In genomic region chr11:72511393-72512047, GRCh38 we compare ENCODE assay signal across 19 cellular contexts.
DNase-seq lines count a peak whose midpoint lies in the region; ATAC-seq, FAIRE-seq and TF ChIP-seq lines count a peak whose summit lies in the region.
"Had no signal": no experiment of that assay in that cellular context is flagged by ENCODE, and none has a peak within 500 bp of the region (broad histone marks: within the 10 kb centered on the region; RNA-seq: fewer than 3 reads in every experiment).

No MANE protein-coding gene starts in this region.

- no TSS peak for BruUV-seq in HepG2 (replicated peaks; lab: Mats Ljungman, UMichigan)

- no peaks in the 10 kb centered on the region for H3K36me3 Mint-ChIP-seq in effector memory CD8-positive, alpha-beta T cell (ENCODE audit: insufficient read depth)
- peaks cover 37% of the 10 kb centered on the region for H3K36me3 Mint-ChIP-seq in WTC11

- no peak overlapping the region for H2BK120ac ChIP-seq in mesendoderm (ENCODE audit: low read depth, low read length)

- no peak overlapping the region for H3K23ac ChIP-seq in mesendoderm (ENCODE audit: low read length)

- CTCF ChIA-PET in HepG2 (lab: Yijun Ruan, JAX; ENCODE audit: low intra/inter-chr PET ratio, low total read pairs), result no interaction called here
- CTCF ChIA-PET in WTC11 (lab: Charles Lee), result interaction anchor here (1.2 kb wide), 1 partner anchor 214 kb away, joined by 4 read pairs; no protein-coding TSS in a partner anchor

- no peaks in the 10 kb centered on the region for H3K36me3 ChIP-seq in HepG2 (replicated peaks in 1 of 2; ENCODE audit: control insufficient read depth in 1 of 2, insufficient read depth in 2 of 2, low read length in 2 of 2)
- H3K36me3 ChIP-seq in right lobe of liver, result no peaks in the 10 kb centered on the region
- no peaks in the 10 kb centered on the region for H3K36me3 ChIP-seq in mesendoderm (ENCODE audit: control insufficient read depth, insufficient read depth, low read length)
- H3K36me3 ChIP-seq in H7 (replicated peaks; ENCODE audit: control insufficient read depth, insufficient read depth, low read length), result no peaks in the 10 kb centered on the region

- peaks cover 0 to under 1% of the 10 kb centered on the region in 2 donors for H3K27me3 Mint-ChIP-seq in effector memory CD8-positive, alpha-beta T cell
- peaks cover 25% of the 10 kb centered on the region for H3K27me3 Mint-ChIP-seq in WTC11 (ENCODE audit: low read depth)

- H2AK5ac ChIP-seq in mesendoderm (ENCODE audit: low read length), result no peak overlapping the region

- H3K4me1 ChIP-seq in HepG2 (ENCODE audit: insufficient read depth, low read length) (no peaks in the 10 kb centered on the region), right lobe of liver (no peaks in the 10 kb centered on the region), mesendoderm (ENCODE audit: control insufficient read depth, low read depth, low read length) (no peaks in the 10 kb centered on the region)

- no peak overlapping the region for H2AFZ ChIP-seq in HepG2 (ENCODE audit: low read length)

- FAIRE-seq in HepG2 (lab: Jason Lieb, UNC), result no peak
- FAIRE-seq: HTR-8/SVneo had no signal

- H3K4me2 ChIP-seq in HepG2 (ENCODE audit: low read depth, low read length), result no peak overlapping the region
- H3K4me2 ChIP-seq in mesendoderm (ENCODE audit: low read length), result no peak overlapping the region

- H3K79me2 ChIP-seq in HepG2 (ENCODE audit: insufficient read depth, low read length) (no peaks in the 10 kb centered on the region), mesendoderm (ENCODE audit: control insufficient read depth, insufficient read depth, low read length) (no peaks in the 10 kb centered on the region)

- H3K9ac ChIP-seq in HepG2 (ENCODE audit: insufficient read depth, low read depth, low read length) (no peak overlapping the region), mesendoderm (ENCODE audit: low read length) (no peak overlapping the region)

- H3K4me3 ChIP-seq in HepG2 (replicated peaks in 1 of 3; ENCODE audit: insufficient read depth in 1 of 3, low read depth in 2 of 3, low read length in 3 of 3), result no peak overlapping the region
- H3K4me3 ChIP-seq in right lobe of liver, result no peak overlapping the region
- no peak overlapping the region for H3K4me3 ChIP-seq in epithelial cell of proximal tubule (ENCODE audit: low read depth, low read length)
- H3K4me3 ChIP-seq in mesendoderm (ENCODE audit: low read length), result no peak overlapping the region
- H3K4me3 ChIP-seq in H7 (ENCODE audit: insufficient read depth, low read depth, low read length), result no peak overlapping the region

- in situ Hi-C loops in HepG2 (cut with HindIII; ENCODE audit: extremely low pct_ligation_motif_present, low pct_unique_long_range_greater_than_20kb), result no loop called here

- POLR2A ChIA-PET in HepG2 (lab: Yijun Ruan, JAX) (no interaction called here), WTC11 (lab: Charles Lee) (no interaction called here)

- H3K9me3 Mint-ChIP-seq in effector memory CD8-positive, alpha-beta T cell, result peaks cover 2 to 13% of the 10 kb centered on the region in 2 donors
- H3K9me3 Mint-ChIP-seq in WTC11, result peaks cover 60% of the 10 kb centered on the region

- H3K27me3 ChIP-seq in HepG2 (ENCODE audit: control insufficient read depth in 1 of 2, insufficient read depth in 2 of 2, low read length in 2 of 2), result no peaks in the 10 kb centered on the region
- H3K27me3 ChIP-seq in right lobe of liver, result no peaks in the 10 kb centered on the region
- no peaks in the 10 kb centered on the region for H3K27me3 ChIP-seq in mesendoderm (ENCODE audit: insufficient read depth, low read length, poor library complexity)
- H3K27me3 ChIP-seq in H7 (ENCODE audit: control insufficient read depth, insufficient read depth, low read length), result no peaks in the 10 kb centered on the region

- H3K4me3 Mint-ChIP-seq in effector memory CD8-positive, alpha-beta T cell, result no peak overlapping the region
- no peak overlapping the region for H3K4me3 Mint-ChIP-seq in WTC11
- H3K4me3 Mint-ChIP-seq: CD4-positive, CD25-positive, alpha-beta regulatory T cell; H9 had no signal

- DNase-seq in HepG2 (ENCODE audit: low spot score) (no peak), right lobe of liver (no peak), amniotic epithelial cell (ENCODE audit: low read depth) (peak; percentile 18), epithelial cell of proximal tubule (ENCODE audit: low read depth) (peak; percentile 4), WTC11 (ENCODE audit: low spot score) (no peak), mesendoderm (no peak), H7 (no peak)
- DNase-seq in effector memory CD8-positive, alpha-beta T cell, result no peak
- DNase-seq: ACHN; Calu3; CD4-positive, CD25-positive, alpha-beta regulatory T cell; DMS79 treated with DMSO at 0.1 percent for 48 hours; GF-D8; H9; NCI-H146; NCI-H2081 treated with DMSO at 0.1 percent for 48 hours; NCI-H345; NCI-H526 treated with DMSO at 0.1 percent for 48 hours had no signal

- no peak for TF ChIP-seq RAD21 in HepG2 (CRISPR knock-in tag; IDR thresholded peaks at IDR 0.05)

- H3K9me3 ChIP-seq in HepG2 (ENCODE audit: low read length), result peaks cover 18% of the 10 kb centered on the region
- H3K9me3 ChIP-seq in right lobe of liver, result no peaks in the 10 kb centered on the region

- no peaks in the 10 kb centered on the region for H4K20me1 ChIP-seq in HepG2 (ENCODE audit: insufficient read depth, low read length)

- peaks cover 0 to 4% of the 10 kb centered on the region in 2 donors for H3K4me1 Mint-ChIP-seq in effector memory CD8-positive, alpha-beta T cell (ENCODE audit: low read depth in 2 of 2)
- peaks cover 9% of the 10 kb centered on the region for H3K4me1 Mint-ChIP-seq in WTC11
- H3K4me1 Mint-ChIP-seq: H9 had no signal

- H3K4ac ChIP-seq in mesendoderm (ENCODE audit: low read depth, low read length), result no peak overlapping the region

- H3K18ac ChIP-seq in mesendoderm (ENCODE audit: low read length), result no peak overlapping the region

- H3K27ac ChIP-seq in HepG2 (ENCODE audit: extremely low read length, insufficient read depth, low read length), result no peak overlapping the region
- H3K27ac ChIP-seq in right lobe of liver, result no peak overlapping the region
- H3K27ac ChIP-seq in mesendoderm (ENCODE audit: low read depth, low read length), result no peak overlapping the region

- no peak overlapping the region for H2BK5ac ChIP-seq in mesendoderm (ENCODE audit: low read length)

- no peak for TF ChIP-seq EP300 in HepG2 (IDR thresholded peaks at IDR 0.05; ENCODE audit: low read depth in 2 of 2, low read length in 2 of 2)
- no peak for TF ChIP-seq EP300 in HepG2 (CRISPR knock-in tag; IDR thresholded peaks at IDR 0.05; ENCODE audit: borderline replicate concordance)

- ATAC-seq in HepG2 (no peak), right lobe of liver (no peak), WTC11 (no peak)
- no peak for ATAC-seq in effector memory CD8-positive, alpha-beta T cell (replicated peaks)

- no peak overlapping the region for H3K27ac Mint-ChIP-seq in effector memory CD8-positive, alpha-beta T cell
- no peak overlapping the region for H3K27ac Mint-ChIP-seq in WTC11
- H3K27ac Mint-ChIP-seq: CD4-positive, CD25-positive, alpha-beta regulatory T cell; H9 had no signal

- H2BK15ac ChIP-seq in mesendoderm (replicated peaks; ENCODE audit: low read depth), result no peak overlapping the region

- H4K5ac ChIP-seq in mesendoderm (ENCODE audit: low read length), result no peak overlapping the region

- intact Hi-C loops in HepG2 (cut with micrococcal nuclease; ENCODE audit: unreplicated experiment), result no loop called here
- intact Hi-C loops in right lobe of liver (cut with DNase I), result no loop called here

- H3K56ac ChIP-seq in mesendoderm (ENCODE audit: low read length), result no peak overlapping the region

- TF ChIP-seq POLR2A in HepG2 (IDR thresholded peaks at IDR 0.05; ENCODE audit: insufficient read depth in 1 of 2, low read depth in 2 of 2, low read length in 2 of 2) (no peak), right lobe of liver (IDR thresholded peaks at IDR 0.05) (no peak)

- H3K79me1 ChIP-seq in mesendoderm (ENCODE audit: low read length), result no peaks in the 10 kb centered on the region

- TF ChIP-seq CTCF in HepG2 (CRISPR knock-in tag; IDR thresholded peaks at IDR 0.05), result no peak
- TF ChIP-seq CTCF in right lobe of liver (IDR thresholded peaks at IDR 0.05), result no peak
- TF ChIP-seq CTCF in epithelial cell of proximal tubule (conservative IDR thresholded peaks at IDR 0.05; ENCODE audit: low read depth, low read length), result no peak
- TF ChIP-seq CTCF in WTC11 (IDR thresholded peaks at IDR 0.05), result no peak

- no peak overlapping the region for H4K8ac ChIP-seq in mesendoderm (ENCODE audit: low read depth, low read length)

TF ChIP-seq in HepG2, 621 proteins besides CTCF, POLR2A, EP300 and RAD21 (continues in another document):
- TF ChIP-seq JUN (CRISPR knock-in tag; IDR thresholded peaks at IDR 0.05) (no peak), ZNF691 (CRISPR knock-in tag; IDR thresholded peaks at IDR 0.05; ENCODE audit: borderline replicate concordance, low read depth) (no peak), ZNF83 (CRISPR knock-in tag; IDR thresholded peaks at IDR 0.05; ENCODE audit: borderline replicate concordance) (no peak), ISX (CRISPR knock-in tag; conservative IDR thresholded peaks at IDR 0.05) (no peak)

TF ChIP-seq in WTC11, 78 proteins besides CTCF, POLR2A, EP300 and RAD21:
- TF ChIP-seq CBFB (CRISPR knock-in tag; IDR thresholded peaks at IDR 0.05; ENCODE audit: low read depth), result no peak
- no peak for TF ChIP-seq ERG (CRISPR knock-in tag; IDR thresholded peaks at IDR 0.05)
- no peak for TF ChIP-seq NR2C2 (CRISPR knock-in tag; IDR thresholded peaks at IDR 0.05)
- no peak for TF ChIP-seq GRHL2 (CRISPR knock-in tag; IDR thresholded peaks at IDR 0.05; ENCODE audit: insufficient replicate concordance, severe bottlenecking)
- TF ChIP-seq USF1 (CRISPR knock-in tag; IDR thresholded peaks at IDR 0.05), result no peak
- no peak for TF ChIP-seq ATF1 (CRISPR knock-in tag; IDR thresholded peaks at IDR 0.05)
- no peak for TF ChIP-seq KAT7 (CRISPR knock-in tag; IDR thresholded peaks at IDR 0.05; ENCODE audit: borderline replicate concordance)
TF ChIP-seq in WTC11: peak in this region for 0.

Comparison
In these comparisons a context has a peak if more than half of its experiments do, and no peak if none do; other contexts are left out.
1. DNase-seq: peak in amniotic epithelial cell (single experiment) and epithelial cell of proximal tubule (single experiment); none in HepG2 (single experiment), right lobe of liver (0 of 3), effector memory CD8-positive, alpha-beta T cell (0 of 3), WTC11 (single experiment), mesendoderm (single experiment) and H7 (single experiment).
2. Of the 50 proteins assayed by ChIP-seq in both HepG2 and WTC11: peak only in HepG2: ZNF317; only in WTC11: none; in both: none; in neither: 49.